ENCODE assay signal across 8 cellular contexts in genomic region chr1:36149973-36150295, GRCh38. TPM values are rescaled to one million over a fixed set of nuclear protein-coding genes. Genes with fewer than 3 reads are reported as not detected.
DNase-seq lines count a peak whose midpoint lies in the region; ATAC-seq, FAIRE-seq and TF ChIP-seq lines count a peak whose summit lies in the region.

No MANE protein-coding gene starts in this region.

- FAIRE-seq in pancreas (lab: Jason Lieb, UNC) (no peak), H54 (lab: Jason Lieb, UNC) (no peak)

- no TSS peak for BruUV-seq in OCI-LY7 (replicated peaks; lab: Mats Ljungman, UMichigan)

- ATAC-seq in DND-41 (ENCODE audit: insufficient read depth, low read depth), result no peak
- ATAC-seq in pancreas, result peak in 1 of 4 donors; percentile 0
- no peak for ATAC-seq in HG03565 (IDR thresholded peaks at IDR 0.05; ENCODE audit: unreplicated experiment)

- CTCF ChIA-PET in OCI-LY7 (lab: Charles Lee; ENCODE audit: unreplicated experiment), result interaction anchor here (0.6 to 1.9 kb wide), 5 partner anchors 11 to 246 kb away, joined by 3 to 16 read pairs (median 5); no protein-coding TSS in a partner anchor

- peak overlapping the region; percentile 81 for H3K4me2 ChIP-seq in DND-41 (ENCODE audit: insufficient read depth, low read length)
- peak overlapping the region; percentile 93 for H3K4me2 ChIP-seq in OCI-LY7 (ENCODE audit: low read length)

- peak overlapping the region; percentile 91 for H3K4me3 Mint-ChIP-seq in endodermal cell

- H3K9ac ChIP-seq in DND-41 (ENCODE audit: low read depth, low read length), result peak overlapping the region; percentile 72
- H3K9ac ChIP-seq in endodermal cell (ENCODE audit: extremely low read depth, low read length, poor library complexity, severe bottlenecking), result peak overlapping the region; percentile 45

- H3K27me3 Mint-ChIP-seq in endodermal cell (ENCODE audit: insufficient read depth), result peaks cover 24% of the 10 kb centered on the region

- TF ChIP-seq POLR2A in H54 (IDR thresholded peaks at IDR 0.05; ENCODE audit: low read depth, low read length), result no peak

- intact Hi-C loops in OCI-LY7 (cut with micrococcal nuclease; ENCODE audit: unreplicated experiment), result loop anchor here (1.0 to 5.0 kb wide), 7 partner anchors 38 to 271 kb away; partner anchors contain the start of genes SH3D21 and THRAP3
- intact Hi-C loops in pancreas (cut with DNase I), result loop anchor here in 1 of 3 donors (5.0 kb wide), 1 partner anchor 37 kb away; no protein-coding TSS in a partner anchor

- H3K4me1 Mint-ChIP-seq in endodermal cell, result peaks cover 21% of the 10 kb centered on the region

- H3K36me3 Mint-ChIP-seq in endodermal cell (ENCODE audit: low read depth), result peaks cover 16% of the 10 kb centered on the region

- H3K4me3 ChIP-seq in DND-41 (ENCODE audit: low read depth in 1 of 2, low read length in 2 of 2) (peak overlapping the region in 1 of 2 experiments; percentile 92; a peak in 2 of 4 replicates), OCI-LY7 (ENCODE audit: low read depth, low read length, poor library complexity, severe bottlenecking) (peak overlapping the region; percentile 48), endodermal cell (ENCODE audit: low read length) (peak overlapping the region; percentile 62), pancreas (no peak overlapping the region)

- no peaks in the 10 kb centered on the region for H3K27me3 ChIP-seq in DND-41 (ENCODE audit: insufficient read depth, low read length, poor library complexity)
- H3K27me3 ChIP-seq in endodermal cell (ENCODE audit: control insufficient read depth, insufficient read depth, low read length, poor library complexity, severe bottlenecking), result no peaks in the 10 kb centered on the region
- no peaks in the 10 kb centered on the region for H3K27me3 ChIP-seq in pancreas

- H2AFZ ChIP-seq in DND-41 (ENCODE audit: low read depth, low read length), result peak overlapping the region; percentile 78
- H2AFZ ChIP-seq in OCI-LY7 (ENCODE audit: low read length), result peak overlapping the region; percentile 72

- H3K36me3 ChIP-seq in DND-41 (ENCODE audit: insufficient read depth, low read length) (peaks cover 12% of the 10 kb centered on the region), OCI-LY7 (ENCODE audit: insufficient read depth, low read length) (peaks cover 20% of the 10 kb centered on the region), endodermal cell (ENCODE audit: control insufficient read depth, insufficient read depth, low read length) (peaks cover 5% of the 10 kb centered on the region), pancreas (no peaks in the 10 kb centered on the region)

- H3K9me3 ChIP-seq in DND-41 (ENCODE audit: insufficient read depth, low read length, severe bottlenecking) (no peaks in the 10 kb centered on the region), OCI-LY7 (ENCODE audit: low read length) (peaks cover 15% of the 10 kb centered on the region; the same call in 1 of the 2 replicates), endodermal cell (ENCODE audit: control insufficient read depth, low read length) (no peaks in the 10 kb centered on the region), pancreas (no peaks in the 10 kb centered on the region)

- H3K27ac Mint-ChIP-seq in endodermal cell, result peak overlapping the region; percentile 96

- H3K4me1 ChIP-seq in DND-41 (ENCODE audit: insufficient read depth, low read length) (peaks cover 57% of the 10 kb centered on the region), OCI-LY7 (ENCODE audit: insufficient read depth, low read length, poor library complexity, severe bottlenecking) (peaks cover 59% of the 10 kb centered on the region), endodermal cell (ENCODE audit: control insufficient read depth, insufficient read depth, low read length) (no peaks in the 10 kb centered on the region), pancreas (peaks cover 10 to 28% (median 11%) of the 10 kb centered on the region in 3 donors)

- peaks cover 2% of the 10 kb centered on the region for H3K9me3 Mint-ChIP-seq in endodermal cell

- H3K79me2 ChIP-seq in DND-41 (ENCODE audit: insufficient read depth, low read length) (peaks cover 37% of the 10 kb centered on the region), OCI-LY7 (ENCODE audit: insufficient read depth, low read depth, low read length) (peaks cover 24% of the 10 kb centered on the region; the same call in 1 of the 2 replicates)

- peak overlapping the region; percentile 62 for H3K27ac ChIP-seq in DND-41 (ENCODE audit: low read length)
- peak overlapping the region; percentile 44 for H3K27ac ChIP-seq in OCI-LY7 (ENCODE audit: low read depth, low read length, poor library complexity, severe bottlenecking)
- peak overlapping the region; percentile 97 for H3K27ac ChIP-seq in endodermal cell (ENCODE audit: low read depth, low read length)
- peak overlapping the region; percentile 89 to 93 (median 90) for H3K27ac ChIP-seq in pancreas

- H4K20me1 ChIP-seq in DND-41 (ENCODE audit: insufficient read depth, low read length) (no peaks in the 10 kb centered on the region), OCI-LY7 (ENCODE audit: insufficient read depth, low read length) (no peaks in the 10 kb centered on the region)

- WGBS in endodermal cell (ENCODE audit: insufficient coverage in 1 of 2, insufficient read length in 1 of 2), 2 experiments, result 56 to 61% methylated on average over 6 of the region's 6 CpGs
- 35 to 36% methylated on average over 6 of the region's 6 CpGs for WGBS in pancreas, 2 donors

- H3K9me2 ChIP-seq in OCI-LY7 (ENCODE audit: insufficient read depth, low read length), result no peaks in the 10 kb centered on the region

- DNase-seq in DND-41 (no peak), OCI-LY7 (ENCODE audit: low spot score) (no peak), endodermal cell (no peak), pancreas (peak in 1 of 6 donors; percentile 20), SKM-1 treated with dmso at 0.1 percent for 144 hours (lab: John Stamatoyannopoulos, UW; ENCODE audit: unreplicated experiment) (no peak), H54 (ENCODE audit: insufficient read length, low spot score) (no peak), D341Med (ENCODE audit: low spot score) (no peak)

- POLR2A ChIA-PET in OCI-LY7 (lab: Charles Lee), result interaction anchor here (1.1 to 1.9 kb wide), 5 partner anchors 12 to 136 kb away, joined by 3 to 13 read pairs (median 4); no protein-coding TSS in a partner anchor

- no peak for TF ChIP-seq CTCF in DND-41 (IDR thresholded peaks at IDR 0.05; ENCODE audit: borderline replicate concordance, extremely low read depth, low read length, poor library complexity, severe bottlenecking)
- no peak for TF ChIP-seq CTCF in OCI-LY7 (conservative IDR thresholded peaks at IDR 0.05; ENCODE audit: low read length)
- TF ChIP-seq CTCF in endodermal cell (conservative IDR thresholded peaks at IDR 0.05), result no peak
- no peak for TF ChIP-seq CTCF in pancreas (IDR thresholded peaks at IDR 0.05)

RNA-seq across cellular contexts. Expression of gene TRAPPC3, which starts 0.6 kb away (rescaled TPM):
- total RNA-seq in OCI-LY7 (2014; rRNA removed; shearing (Covaris generic)), result 50.3 and 71.0 TPM in 2 replicates
- total RNA-seq in OCI-LY7 (2022) (55.4 and 60.4 TPM in 2 replicates), endodermal cell (10 to 100 TPM; 61.5 to 79.9 TPM), pancreas (10 to 100 TPM; 24.6 to 29.5 (median 27.0) TPM)
- polyA plus RNA-seq in endodermal cell (2013, experiment 1 of 2), result 69.1 TPM
- 71.4 TPM for polyA plus RNA-seq in endodermal cell (2013, experiment 2 of 2)
- polyA plus RNA-seq in pancreas, result 10 to 100 TPM; 21.8 to 41.5 TPM

RNA-seq across cellular contexts. Expression of gene MAP7D1, which starts 6.0 kb away (rescaled TPM):
- total RNA-seq in OCI-LY7 (2014; rRNA removed; shearing (Covaris generic)), result 55.1 and 61.2 TPM in 2 replicates
- total RNA-seq in OCI-LY7 (2022) (94.7 and 101 TPM in 2 replicates), endodermal cell (100 to 1,000 TPM; 119 to 120 TPM), pancreas (10 to 100 TPM; 12.5 to 39.3 (median 15.8) TPM)
- polyA plus RNA-seq in endodermal cell (2013, experiment 1 of 2), result 121 TPM
- 114 TPM for polyA plus RNA-seq in endodermal cell (2013, experiment 2 of 2)
- polyA plus RNA-seq in pancreas, result 10 to 100 TPM; 26.4 to 36.0 TPM

RNA-seq across cellular contexts. Expression of gene COL8A2, which starts 24.9 kb away (rescaled TPM):
- total RNA-seq in OCI-LY7 (2014; rRNA removed; shearing (Covaris generic)), result not detected in 2 replicates
- total RNA-seq in OCI-LY7 (2022), result not detected in 2 replicates
- total RNA-seq in endodermal cell, result under 1 TPM; 0.18 to 0.40 TPM
- 1.7 TPM for polyA plus RNA-seq in endodermal cell (2013, experiment 1 of 2)
- 1.7 TPM for polyA plus RNA-seq in endodermal cell (2013, experiment 2 of 2)
- 1 to 10 TPM in 2 of 6 donors, under 1 TPM in 4; 0.12 to 3.3 (median 0.34) TPM for total RNA-seq in pancreas
- polyA plus RNA-seq in pancreas, result under 1 TPM; 0.31 to 0.42 TPM

Comparison
In these comparisons a context has a peak if more than half of its experiments do, and no peak if none do; other contexts are left out.
1. H3K27ac ChIP-seq: peak in every context shown above with its lines; median percentile 97 in endodermal cell; 90 in pancreas; 62 in DND-41; 44 in OCI-LY7.
2. H3K4me3 ChIP-seq: peak in OCI-LY7 (single experiment) and endodermal cell (single experiment); none in pancreas (0 of 4).